Comparison of ENCODE assay signal across 23 cellular contexts in the genomic region with DNA sequence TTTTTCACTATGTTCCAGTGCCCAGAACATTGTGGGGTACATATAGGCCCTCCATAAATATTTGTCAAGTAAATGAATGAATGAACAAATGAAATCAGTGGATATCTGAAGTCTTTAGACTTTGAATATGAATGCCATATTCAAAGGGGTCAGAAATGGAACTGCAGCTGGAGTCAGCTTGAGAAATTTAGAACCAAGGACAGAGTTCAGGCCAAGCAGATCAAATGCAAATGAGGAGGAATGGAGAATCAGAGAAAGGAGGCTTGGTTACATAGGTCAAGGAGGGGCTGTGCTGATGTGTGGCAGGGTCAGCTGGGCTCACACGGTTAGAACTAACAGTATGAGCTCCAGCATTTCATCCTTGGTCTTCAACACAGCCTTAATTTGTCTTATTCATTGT.
"Had no signal": no experiment of that assay in that cellular context is flagged by ENCODE, and none has a peak within 500 bp of the region (broad histone marks: within the 10 kb centered on the region; RNA-seq: fewer than 3 reads in every experiment).

No MANE protein-coding gene starts in this region.

- H3K27ac ChIP-seq: stomach, suprapubic skin, testis, thoracic aorta, thyroid gland, tibial nerve, transverse colon, upper lobe of left lung, upper lobe of right lung, uterus, vagina had no signal

- H3K4me3 ChIP-seq: stomach, suprapubic skin, testis, thoracic aorta, thyroid gland, tibial nerve, transverse colon, upper lobe of left lung, upper lobe of right lung, uterus, vagina had no signal

- H3K4me1 ChIP-seq: stomach, suprapubic skin, testis, thyroid gland, transverse colon, upper lobe of left lung, upper lobe of right lung, uterus, vagina had no signal

- H3K27me3 ChIP-seq: stomach, suprapubic skin, testis, thyroid gland, transverse colon, upper lobe of left lung, upper lobe of right lung, uterus, vagina had no signal

- DNase-seq: stimulated activated CD4-positive, alpha-beta T cell treated with anti-CD3 and anti-CD28 coated beads, Interleukin-2, amount 100 ng/mL, for 48 hours; stimulated activated CD4-positive, alpha-beta T cell treated with anti-CD3 and anti-CD28 coated beads, Interleukin-4, amount 100 ng/mL, for 1 hour; stimulated activated CD4-positive, alpha-beta T cell treated with anti-CD3 and anti-CD28 coated beads, Interleukin-4, amount 100 ng/mL, for 24 hours; stimulated activated CD4-positive, alpha-beta T cell treated with anti-CD3 and anti-CD28 coated beads, Interleukin-4, amount 100 ng/mL, for 4 hours; stimulated activated CD8-positive, alpha-beta memory T cell treated with anti-CD3 and anti-CD28 coated beads, Interleukin-4, amount 100 ng/mL, for 48 hours; stimulated activated naive B cell treated with anti-CD40 and anti-IgM and Interleukin-4, amounts not matched to agents 10 μg/mL and 1 μg/mL and 100 μg/mL, for 72 hours; stimulated activated naive CD4-positive, alpha-beta T cell treated with Interleukin-2 at 50 U/mL for 16 hours; stimulated activated naive CD8-positive, alpha-beta T cell treated with anti-CD3 and anti-CD28 coated beads, Interleukin-15, amount 100 ng/mL, for 72 hours; stimulated activated naive CD8-positive, alpha-beta T cell treated with anti-CD3 and anti-CD28 coated beads, Interleukin-15, Interleukin-2, amounts not matched to agents 100 U/mL and 50 U/mL, for 24 hours; stomach; substantia nigra; testis; thyroid gland; transverse colon; trophoblast cell; upper lobe of left lung; upper lobe of right lung; uterus had no signal

- FAIRE-seq: urothelium cell line had no signal

- H3K9me3 ChIP-seq: stomach, suprapubic skin, testis, thoracic aorta, thyroid gland, tibial nerve, transverse colon, upper lobe of left lung, upper lobe of right lung, uterus, vagina had no signal

- H3K36me3 ChIP-seq: stomach, suprapubic skin, thoracic aorta, thyroid gland, tibial nerve, transverse colon, upper lobe of left lung, upper lobe of right lung, uterus, vagina had no signal
